Comparison of ENCODE assay signal across 9 cellular contexts in genomic region chr17:82283208-82283749, GRCh38. TPM values are rescaled to one million over a fixed set of nuclear protein-coding genes. Genes with fewer than 3 reads are reported as not detected.
DNase-seq lines count a peak whose midpoint lies in the region; ATAC-seq and TF ChIP-seq lines count a peak whose summit lies in the region.
"Had no signal": no experiment of that assay in that cellular context is flagged by ENCODE, and none has a peak within 500 bp of the region (broad histone marks: within the 10 kb centered on the region; RNA-seq: fewer than 3 reads in every experiment).

No MANE protein-coding gene starts in this region.

- peak; percentile 98 for DNase-seq in Daoy (ENCODE audit: low read depth)
- peak; percentile 89 for DNase-seq in NB4 (ENCODE audit: low read depth)
- no peak for DNase-seq in activated naive CD4-positive, alpha-beta T cell treated with anti-CD3 and anti-CD28 coated beads, Interleukin-2, amount 50 U/mL, for 72 hours (ENCODE audit: low spot score in 2 of 2)
- no peak for DNase-seq in natural killer cell treated with Interleukin-12 subunit alpha and Interleukin-12 subunit beta and Interleukin-15 and Interleukin-18, amount 100 ng/mL, for 72 hours (ENCODE audit: low spot score)
- no peak for DNase-seq in WTC11 (ENCODE audit: low spot score)
- DNase-seq in posterior vena cava (ENCODE audit: low spot score): no peak
- DNase-seq in dorsolateral prefrontal cortex: no peak

- CTCF ChIA-PET in WTC11 (lab: Charles Lee): no interaction called here

- intact Hi-C loops in posterior vena cava (cut with DNase I): no loop called here
- intact Hi-C loops in dorsolateral prefrontal cortex (cut with DNase I): no loop called here

- H3K36me3 Mint-ChIP-seq in activated naive CD4-positive, alpha-beta T cell treated with anti-CD3 and anti-CD28 coated beads, Interleukin-2, amount 50 U/mL, for 72 hours: no peaks in the 10 kb centered on the region
- H3K36me3 Mint-ChIP-seq in natural killer cell treated with Interleukin-12 subunit alpha and Interleukin-12 subunit beta and Interleukin-15 and Interleukin-18, amount 100 ng/mL, for 72 hours: no peaks in the 10 kb centered on the region
- H3K36me3 Mint-ChIP-seq in WTC11: no peaks in the 10 kb centered on the region

- no peaks in the 10 kb centered on the region for H3K27me3 ChIP-seq in dorsolateral prefrontal cortex

- POLR2A ChIA-PET in WTC11 (lab: Charles Lee): interaction anchor here (0.6 kb wide), 1 partner anchor 19 kb away, joined by 3 read pairs; no protein-coding TSS in a partner anchor

- peaks cover 19 to 23% of the 10 kb centered on the region in 2 donors for H3K4me1 Mint-ChIP-seq in natural killer cell treated with Interleukin-12 subunit alpha and Interleukin-12 subunit beta and Interleukin-15 and Interleukin-18, amount 100 ng/mL, for 72 hours (ENCODE audit: low read depth in 2 of 2)
- peaks cover 10% of the 10 kb centered on the region for H3K4me1 Mint-ChIP-seq in WTC11

- no peaks in the 10 kb centered on the region for H3K9me3 Mint-ChIP-seq in activated naive CD4-positive, alpha-beta T cell treated with anti-CD3 and anti-CD28 coated beads, Interleukin-2, amount 50 U/mL, for 72 hours
- no peaks in the 10 kb centered on the region for H3K9me3 Mint-ChIP-seq in natural killer cell treated with Interleukin-12 subunit alpha and Interleukin-12 subunit beta and Interleukin-15 and Interleukin-18, amount 100 ng/mL, for 72 hours
- peaks cover 10% of the 10 kb centered on the region for H3K9me3 Mint-ChIP-seq in WTC11

- no peaks in the 10 kb centered on the region for H3K27me3 Mint-ChIP-seq in natural killer cell treated with Interleukin-12 subunit alpha and Interleukin-12 subunit beta and Interleukin-15 and Interleukin-18, amount 100 ng/mL, for 72 hours
- H3K27me3 Mint-ChIP-seq in WTC11 (ENCODE audit: low read depth): peaks cover 9% of the 10 kb centered on the region

- peak overlapping the region in 1 of 59 donors; percentile 63 for H3K27ac ChIP-seq in dorsolateral prefrontal cortex

- TF ChIP-seq POLR2A in NB4 (IDR thresholded peaks at IDR 0.05; ENCODE audit: extremely low read depth, insufficient read length): no peak

- peak; percentile 74 to 80 for ATAC-seq in activated naive CD4-positive, alpha-beta T cell treated with anti-CD3 and anti-CD28 coated beads, Interleukin-2, amount 50 U/mL, for 72 hours
- ATAC-seq in natural killer cell treated with Interleukin-12 subunit alpha and Interleukin-12 subunit beta and Interleukin-15 and Interleukin-18, amount 100 ng/mL, for 72 hours: peak; percentile 69 to 74
- ATAC-seq in WTC11 (no peak), GM18520 (IDR thresholded peaks at IDR 0.05; ENCODE audit: unreplicated experiment) (no peak)

- H3K27ac Mint-ChIP-seq in activated naive CD4-positive, alpha-beta T cell treated with anti-CD3 and anti-CD28 coated beads, Interleukin-2, amount 50 U/mL, for 72 hours: peak overlapping the region in 1 of 2 donors; percentile 40
- peak overlapping the region in 1 of 2 donors; percentile 70 for H3K27ac Mint-ChIP-seq in natural killer cell treated with Interleukin-12 subunit alpha and Interleukin-12 subunit beta and Interleukin-15 and Interleukin-18, amount 100 ng/mL, for 72 hours
- no peak overlapping the region for H3K27ac Mint-ChIP-seq in WTC11

- H3K4me3 ChIP-seq in NB4 (ENCODE audit: low read depth, low read length): no peak overlapping the region
- H3K4me3 ChIP-seq in dorsolateral prefrontal cortex: no peak overlapping the region

- peak overlapping the region; percentile 41 for H3K4me3 Mint-ChIP-seq in natural killer cell treated with Interleukin-12 subunit alpha and Interleukin-12 subunit beta and Interleukin-15 and Interleukin-18, amount 100 ng/mL, for 72 hours
- no peak overlapping the region for H3K4me3 Mint-ChIP-seq in WTC11

- no peak for TF ChIP-seq CTCF in NB4 (IDR thresholded peaks at IDR 0.05; ENCODE audit: low read depth, low read length)
- no peak for TF ChIP-seq CTCF in WTC11 (IDR thresholded peaks at IDR 0.05)
- TF ChIP-seq CTCF in dorsolateral prefrontal cortex (IDR thresholded peaks at IDR 0.05 in 54 of 56, conservative IDR thresholded peaks at IDR 0.05 in 2 of 56; ENCODE audit: low read depth in 1 of 56, partially characterized antibody in 56 of 56): no peak

TF ChIP-seq in WTC11, 78 proteins besides CTCF, POLR2A, EP300 and RAD21:
- TF ChIP-seq MYBL2 (CRISPR knock-in tag; IDR thresholded peaks at IDR 0.05) (no peak), MAX (CRISPR knock-in tag; IDR thresholded peaks at IDR 0.05) (no peak), ZNF138 (CRISPR knock-in tag; conservative IDR thresholded peaks at IDR 0.05) (no peak), GRHL2 (CRISPR knock-in tag; IDR thresholded peaks at IDR 0.05; ENCODE audit: insufficient replicate concordance, severe bottlenecking) (no peak), RELA (CRISPR knock-in tag; IDR thresholded peaks at IDR 0.05; ENCODE audit: borderline replicate concordance) (no peak), ZNF416 (CRISPR knock-in tag; IDR thresholded peaks at IDR 0.05) (no peak), ZSCAN18 (CRISPR knock-in tag; IDR thresholded peaks at IDR 0.05) (no peak), TEAD4 (CRISPR knock-in tag; IDR thresholded peaks at IDR 0.05) (no peak)
TF ChIP-seq in WTC11: peak in this region for 0.

RNA-seq across cellular contexts. Expression of gene CSNK1D, which starts 9.8 kb away (rescaled TPM):
- total RNA-seq in Daoy (2014; rRNA removed; shearing (Covaris generic)): 16.5 and 25.1 TPM in 2 replicates
- 100 to 1,000 TPM; 130 to 171 TPM for total RNA-seq in activated naive CD4-positive, alpha-beta T cell treated with anti-CD3 and anti-CD28 coated beads, Interleukin-2, amount 50 U/mL, for 72 hours
- 100 to 1,000 TPM; 160 to 215 TPM for total RNA-seq in natural killer cell treated with Interleukin-12 subunit alpha and Interleukin-12 subunit beta and Interleukin-15 and Interleukin-18, amount 100 ng/mL, for 72 hours
- 101 to 111 TPM (median 107 TPM) in 3 replicates for total RNA-seq in WTC11 (2021)
- 100 to 1,000 TPM in 1 of 2 donors, 10 to 100 TPM in 1; 93.6 to 103 TPM for total RNA-seq in posterior vena cava
- 100 to 1,000 TPM in 117 of 120 experiments, 10 to 100 TPM in 3; 96.2 to 160 (median 125) TPM for total RNA-seq in dorsolateral prefrontal cortex

RNA-seq across cellular contexts. Expression of gene CD7, which starts 34.1 kb away (rescaled TPM):
- total RNA-seq in Daoy (2014; rRNA removed; shearing (Covaris generic)): not detected in 2 replicates
- total RNA-seq in activated naive CD4-positive, alpha-beta T cell treated with anti-CD3 and anti-CD28 coated beads, Interleukin-2, amount 50 U/mL, for 72 hours: 100 to 1,000 TPM; 620 to 646 TPM
- 10 to 100 TPM; 61.8 to 73.6 TPM for total RNA-seq in natural killer cell treated with Interleukin-12 subunit alpha and Interleukin-12 subunit beta and Interleukin-15 and Interleukin-18, amount 100 ng/mL, for 72 hours
- total RNA-seq in WTC11 (2021): 0.74 to 1.3 TPM (median 0.92 TPM) in 3 replicates
- total RNA-seq in posterior vena cava: 1 to 10 TPM; 1.9 to 3.0 TPM
- 1 to 10 TPM in 24 of 120 experiments, under 1 TPM in 50, not detected in 46; 0.24 to 2.2 (median 0.71) TPM for total RNA-seq in dorsolateral prefrontal cortex
- total RNA-seq: kidney epithelial cell had no signal

RNA-seq across cellular contexts. Expression of gene SECTM1, which starts 50.3 kb away (rescaled TPM):
- total RNA-seq in Daoy (2014; rRNA removed; shearing (Covaris generic)): 0.51 and 0.65 TPM in 2 replicates
- total RNA-seq in activated naive CD4-positive, alpha-beta T cell treated with anti-CD3 and anti-CD28 coated beads, Interleukin-2, amount 50 U/mL, for 72 hours: 10 to 100 TPM in 1 of 2 donors, 1 to 10 TPM in 1; 2.3 to 13.7 TPM
- under 1 TPM in 1 of 2 donors, not detected in 1; 0.56 TPM for total RNA-seq in natural killer cell treated with Interleukin-12 subunit alpha and Interleukin-12 subunit beta and Interleukin-15 and Interleukin-18, amount 100 ng/mL, for 72 hours
- total RNA-seq in WTC11 (2021) (0.14 to 0.57 TPM (median 0.22 TPM) in 3 replicates), posterior vena cava (10 to 100 TPM; 10.3 to 14.5 TPM), dorsolateral prefrontal cortex (10 to 100 TPM in 3 of 120 experiments, 1 to 10 TPM in 85, under 1 TPM in 30, not detected in 2; 0.33 to 16.8 (median 1.9) TPM)
- total RNA-seq: kidney epithelial cell had no signal

RNA-seq across cellular contexts. Expression of gene SLC16A3, which starts 54.4 kb away (rescaled TPM):
- total RNA-seq in Daoy (2014; rRNA removed; shearing (Covaris generic)): 26.7 and 57.7 TPM in 2 replicates
- total RNA-seq in activated naive CD4-positive, alpha-beta T cell treated with anti-CD3 and anti-CD28 coated beads, Interleukin-2, amount 50 U/mL, for 72 hours: 100 to 1,000 TPM in 1 of 2 donors, 1 to 10 TPM in 1; 8.6 to 197 TPM
- total RNA-seq in natural killer cell treated with Interleukin-12 subunit alpha and Interleukin-12 subunit beta and Interleukin-15 and Interleukin-18, amount 100 ng/mL, for 72 hours: 100 to 1,000 TPM; 241 to 534 TPM
- total RNA-seq in WTC11 (2021) (28.7 to 65.3 TPM (median 58.5 TPM) in 3 replicates), posterior vena cava (10 to 100 TPM; 53.7 to 65.6 TPM), dorsolateral prefrontal cortex (10 to 100 TPM in 76 of 120 experiments, 1 to 10 TPM in 44; 4.8 to 45.0 (median 12.2) TPM)

Comparison
In these comparisons a context has a peak if more than half of its experiments do, and no peak if none do; other contexts are left out.
1. DNase-seq: peak in Daoy (single experiment) and NB4 (single experiment); none in activated naive CD4-positive, alpha-beta T cell treated with anti-CD3 and anti-CD28 coated beads, Interleukin-2, amount 50 U/mL, for 72 hours (0 of 2), natural killer cell treated with Interleukin-12 subunit alpha and Interleukin-12 subunit beta and Interleukin-15 and Interleukin-18, amount 100 ng/mL, for 72 hours (single experiment), WTC11 (single experiment), posterior vena cava (single experiment) and dorsolateral prefrontal cortex (0 of 10).
2. ATAC-seq: peak in activated naive CD4-positive, alpha-beta T cell treated with anti-CD3 and anti-CD28 coated beads, Interleukin-2, amount 50 U/mL, for 72 hours (2 of 2) and natural killer cell treated with Interleukin-12 subunit alpha and Interleukin-12 subunit beta and Interleukin-15 and Interleukin-18, amount 100 ng/mL, for 72 hours (2 of 2); none in WTC11 (single experiment) and GM18520 (single experiment).
3. RNA of gene CD7, which starts 34.1 kb away (total RNA-seq): 620 to 646 TPM in activated naive CD4-positive, alpha-beta T cell treated with anti-CD3 and anti-CD28 coated beads, Interleukin-2, amount 50 U/mL, for 72 hours and 61.8 to 73.6 TPM in natural killer cell treated with Interleukin-12 subunit alpha and Interleukin-12 subunit beta and Interleukin-15 and Interleukin-18, amount 100 ng/mL, for 72 hours; 1.9 to 3.0 TPM in posterior vena cava, 0.74 to 1.3 TPM in WTC11, 0.24 to 2.2 TPM in dorsolateral prefrontal cortex and not detected in Daoy; every median in the first group is over 10 times any median in the second.